Comparison of ENCODE assay signal across 15 cellular contexts in the genomic region with DNA sequence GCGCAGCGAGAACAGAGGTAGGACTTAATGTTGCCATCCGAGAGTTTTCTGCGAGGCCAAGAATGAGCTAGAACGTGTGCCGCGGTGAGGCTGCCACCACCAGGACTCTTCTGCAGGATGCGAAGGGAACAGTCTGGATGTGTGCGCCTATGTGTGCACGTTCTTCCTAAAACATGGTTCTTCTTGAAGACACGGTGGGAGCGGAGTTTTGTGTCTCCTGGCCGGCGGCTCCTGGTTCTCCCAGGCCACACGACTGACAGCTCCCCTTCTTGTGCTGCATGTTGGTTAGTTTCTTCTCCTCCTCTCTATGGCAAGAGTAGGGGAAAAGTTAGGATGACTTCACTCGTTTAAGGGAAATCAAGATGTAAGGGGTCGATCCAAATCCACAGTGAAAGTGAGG. TPM values are rescaled to one million over a fixed set of nuclear protein-coding genes. Genes with fewer than 3 reads are reported as not detected.
A peak's percentile ranks its signal among the peaks of the same experiment; 100 is the strongest.
DNase-seq lines count a peak whose midpoint lies in the region; ATAC-seq and TF ChIP-seq lines count a peak whose summit lies in the region.
"Had no signal": no experiment of that assay in that cellular context is flagged by ENCODE, and none has a peak within 500 bp of the region (broad histone marks: within the 10 kb centered on the region; RNA-seq: fewer than 3 reads in every experiment).

No MANE protein-coding gene starts in this region.

- H3F3A ChIP-seq in GM23338 (replicated peaks; ENCODE audit: low read depth): no peaks in the 10 kb centered on the region

- H4K20me1 ChIP-seq in GM23338 (replicated peaks; ENCODE audit: insufficient read depth): no peaks in the 10 kb centered on the region

- TF ChIP-seq CTCF in GM23338 (conservative IDR thresholded peaks at IDR 0.05; ENCODE audit: low read depth in 2 of 2): no peak
- TF ChIP-seq CTCF in RWPE1 (conservative IDR thresholded peaks at IDR 0.05; ENCODE audit: low read depth): no peak
- no peak for TF ChIP-seq CTCF in gastroesophageal sphincter (IDR thresholded peaks at IDR 0.05)
- TF ChIP-seq CTCF in sigmoid colon (IDR thresholded peaks at IDR 0.05): no peak

- no peaks in the 10 kb centered on the region for H3K9me3 ChIP-seq in gastroesophageal sphincter
- H3K9me3 ChIP-seq in sigmoid colon: no peaks in the 10 kb centered on the region
- H3K9me3 ChIP-seq: SJCRH30 had no signal

- no peaks in the 10 kb centered on the region for H3K36me3 ChIP-seq in GM23338 (ENCODE audit: insufficient read depth)
- H3K36me3 ChIP-seq in gastroesophageal sphincter: peaks cover 0 to 83% of the 10 kb centered on the region in 2 donors
- H3K36me3 ChIP-seq in sigmoid colon: peaks cover 0 to 60% (median 7%) of the 10 kb centered on the region in 4 donors

- WGBS in gastroesophageal sphincter (ENCODE audit: low coverage in 1 of 2), 2 donors: 88 to 91% methylated on average over 13 of the region's 17 CpGs
- WGBS in sigmoid colon, 2 donors: 92 to 95% methylated on average over 17 of the region's 17 CpGs

- DNase-seq in GM23338 (ENCODE audit: low spot score): no peak
- no peak for DNase-seq in RWPE1 (ENCODE audit: low spot score)
- DNase-seq in sigmoid colon: no peak
- DNase-seq in stimulated activated CD4-positive, alpha-beta T cell treated with anti-CD3 and anti-CD28 coated beads, Interleukin-2, amount 100 ng/mL, for 48 hours: no peak
- no peak for DNase-seq in foreskin melanocyte
- no peak for DNase-seq in DMS79 (lab: John Stamatoyannopoulos, UW)
- DNase-seq in NCI-H69 (lab: John Stamatoyannopoulos, UW): no peak
- DNase-seq: ACHN; CD8-positive, alpha-beta memory T cell; DMS53; NCI-H1105; NCI-H774; SJCRH30 had no signal

- peak overlapping the region; percentile 77 for H3K27ac Mint-ChIP-seq in GM23338

- peaks cover 37% of the 10 kb centered on the region for H3K4me1 Mint-ChIP-seq in GM23338
- H3K4me1 Mint-ChIP-seq: CD8-positive, alpha-beta memory T cell had no signal

- no peaks in the 10 kb centered on the region for H3K9me3 Mint-ChIP-seq in GM23338
- H3K9me3 Mint-ChIP-seq: CD8-positive, alpha-beta memory T cell had no signal

- H3K4me1 ChIP-seq in GM23338 (ENCODE audit: insufficient read depth) (peaks cover 10% of the 10 kb centered on the region; the same call in 1 of the 2 replicates), gastroesophageal sphincter (peaks cover 0 to 69% (median 24%) of the 10 kb centered on the region in 3 donors), sigmoid colon (peaks cover 0 to 73% (median 53%) of the 10 kb centered on the region in 4 donors)

- H3K36me3 Mint-ChIP-seq in GM23338 (ENCODE audit: low read depth): peaks cover 16% of the 10 kb centered on the region

- H3K27ac ChIP-seq in GM23338 (ENCODE audit: low read depth) (0 out of 2 replicates have a peak overlapping the region, but pooled peaks have one; percentile 19), RWPE1 (peak overlapping the region; percentile 61), gastroesophageal sphincter (peak overlapping the region in 3 of 4 donors; percentile 52 to 76 (median 65)), sigmoid colon (peak overlapping the region; percentile 70 to 82 (median 79))
- H3K27ac ChIP-seq: SJCRH30 had no signal

- H3K27me3 ChIP-seq in GM23338 (ENCODE audit: insufficient read depth) (no peaks in the 10 kb centered on the region), gastroesophageal sphincter (no peaks in the 10 kb centered on the region), sigmoid colon (no peaks in the 10 kb centered on the region)
- H3K27me3 ChIP-seq: SJCRH30 had no signal

- TF ChIP-seq EP300 in gastroesophageal sphincter (IDR thresholded peaks at IDR 0.05): no peak
- no peak for TF ChIP-seq EP300 in sigmoid colon (IDR thresholded peaks at IDR 0.05)

- no peak for TF ChIP-seq POLR2A in gastroesophageal sphincter (IDR thresholded peaks at IDR 0.05)
- no peak for TF ChIP-seq POLR2A in sigmoid colon (IDR thresholded peaks at IDR 0.05)

- intact Hi-C loops in sigmoid colon (cut with DNase I): no loop called here

- CTCF ChIA-PET in RWPE1 (lab: Yijun Ruan, JAX): no interaction called here

- H3K4me3 Mint-ChIP-seq in GM23338: no peak overlapping the region
- H3K4me3 Mint-ChIP-seq: CD8-positive, alpha-beta memory T cell had no signal

- H2AFZ ChIP-seq in GM23338: no peak overlapping the region

- peaks cover 7% of the 10 kb centered on the region for H3K27me3 Mint-ChIP-seq in GM23338 (ENCODE audit: insufficient read depth, low read depth, poor library complexity)
- H3K27me3 Mint-ChIP-seq: CD8-positive, alpha-beta memory T cell had no signal

- ATAC-seq in GM23338 (no peak), gastroesophageal sphincter (no peak)
- ATAC-seq: K562 had no signal

- no peaks in the 10 kb centered on the region for H3K9me2 ChIP-seq in GM23338 (ENCODE audit: insufficient read depth)

- no peaks in the 10 kb centered on the region for H3K79me2 ChIP-seq in GM23338 (replicated peaks; ENCODE audit: insufficient read depth)

- POLR2A ChIA-PET in RWPE1 (lab: Yijun Ruan, JAX; ENCODE audit: low non-redundant PET): no interaction called here

- H3K4me3 ChIP-seq in GM23338: no peak overlapping the region
- H3K4me3 ChIP-seq in gastroesophageal sphincter: no peak overlapping the region
- H3K4me3 ChIP-seq in sigmoid colon: no peak overlapping the region
- H3K4me3 ChIP-seq: K562, SJCRH30 had no signal

- no peak overlapping the region for H3K4me2 ChIP-seq in GM23338

TF ChIP-seq in GM23338, 12 proteins besides CTCF, POLR2A, EP300 and RAD21:
- TF ChIP-seq, protein P1, sequence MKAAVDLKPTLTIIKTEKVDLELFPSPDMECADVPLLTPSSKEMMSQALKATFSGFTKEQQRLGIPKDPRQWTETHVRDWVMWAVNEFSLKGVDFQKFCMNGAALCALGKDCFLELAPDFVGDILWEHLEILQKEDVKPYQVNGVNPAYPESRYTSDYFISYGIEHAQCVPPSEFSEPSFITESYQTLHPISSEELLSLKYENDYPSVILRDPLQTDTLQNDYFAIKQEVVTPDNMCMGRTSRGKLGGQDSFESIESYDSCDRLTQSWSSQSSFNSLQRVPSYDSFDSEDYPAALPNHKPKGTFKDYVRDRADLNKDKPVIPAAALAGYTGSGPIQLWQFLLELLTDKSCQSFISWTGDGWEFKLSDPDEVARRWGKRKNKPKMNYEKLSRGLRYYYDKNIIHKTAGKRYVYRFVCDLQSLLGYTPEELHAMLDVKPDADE (IDR thresholded peaks at IDR 0.05): no peak
- TF ChIP-seq JUNB (IDR thresholded peaks at IDR 0.05; ENCODE audit: unreplicated experiment) (no peak), NANOG (IDR thresholded peaks at IDR 0.05; ENCODE audit: borderline replicate concordance) (no peak)
TF ChIP-seq in GM23338: peak in this region for 0.

RNA-seq across cellular contexts. Expression of a gene that starts 56.2 kb away (rescaled TPM):
- 78.2 and 89.5 TPM in 2 replicates for total RNA-seq in GM23338 (2014; rRNA removed; shearing (Covaris generic))
- 53.3 and 59.2 TPM in 2 replicates for polyA plus RNA-seq in GM23338 (2016; fragmentation: Nextera tagmentation; extraction: Ambion mirVana)
- total RNA-seq in gastroesophageal sphincter: 100 to 1,000 TPM; 277 to 473 (median 342) TPM
- total RNA-seq in sigmoid colon: 100 to 1,000 TPM; 247 to 569 (median 360) TPM
- 10 to 100 TPM; 38.4 to 50.2 (median 49.2) TPM for polyA plus RNA-seq in sigmoid colon

Comparison
In these comparisons a context has a peak if more than half of its experiments do, and no peak if none do; other contexts are left out.
1. H3K27ac ChIP-seq: peak in every context shown above with its lines; median percentile 79 in sigmoid colon; 65 in gastroesophageal sphincter; 61 in RWPE1; 19 in GM23338.